In genomic region chr5:45385321-45386058, GRCh38 we compare ENCODE assay signal across 1 cellular context.
A peak's percentile ranks its signal among the peaks of the same experiment; 100 is the strongest.
TF ChIP-seq lines count a peak whose summit lies in the region.

No MANE protein-coding gene starts in this region.

TF ChIP-seq in SK-N-SH, 30 proteins besides CTCF, POLR2A, EP300 and RAD21 (continued from another document):
- TF ChIP-seq REST (IDR thresholded peaks at IDR 0.05; ENCODE audit: low read depth, low read length) (no peak), FOXJ3 (CRISPR knock-in tag; IDR thresholded peaks at IDR 0.05) (no peak), JUND (IDR thresholded peaks at IDR 0.05) (peak; percentile 47; the same call in 1 of the 2 replicates), ELF1 (IDR thresholded peaks at IDR 0.05) (no peak), SMC3 (IDR thresholded peaks at IDR 0.05; ENCODE audit: low read depth, low read length) (no peak), GATA2 (CRISPR knock-in tag; IDR thresholded peaks at IDR 0.05) (no peak), USF2 (IDR thresholded peaks at IDR 0.05; ENCODE audit: borderline replicate concordance, low read depth, low read length) (no peak), NFIC (IDR thresholded peaks at IDR 0.05; ENCODE audit: borderline replicate concordance) (peak; percentile 64), SIN3A (IDR thresholded peaks at IDR 0.05; ENCODE audit: borderline replicate concordance, low read depth, low read length) (no peak), RFX5 (IDR thresholded peaks at IDR 0.05; ENCODE audit: low read length) (no peak), IRF3 (IDR thresholded peaks at IDR 0.05; ENCODE audit: low read depth, low read length) (no peak), TCF12 (IDR thresholded peaks at IDR 0.05) (peak; percentile 61), RXRA (IDR thresholded peaks at IDR 0.05; ENCODE audit: borderline replicate concordance, low read depth) (no peak), MXI1 (IDR thresholded peaks at IDR 0.05; ENCODE audit: low read depth, low read length) (no peak), USF1 (IDR thresholded peaks at IDR 0.05; ENCODE audit: borderline replicate concordance, low read depth) (no peak), FOSL2 (IDR thresholded peaks at IDR 0.05; ENCODE audit: borderline replicate concordance, low read depth) (peak; percentile 69; the same call in 1 of the 2 replicates), EZH2phosphoT487 (IDR thresholded peaks at IDR 0.05; ENCODE audit: borderline replicate concordance, low read depth) (no peak), RCOR1 (IDR thresholded peaks at IDR 0.05; ENCODE audit: low read length) (no peak), NRF1 (IDR thresholded peaks at IDR 0.05; ENCODE audit: low read depth, low read length) (no peak)
- TF ChIP-seq, protein P1, sequence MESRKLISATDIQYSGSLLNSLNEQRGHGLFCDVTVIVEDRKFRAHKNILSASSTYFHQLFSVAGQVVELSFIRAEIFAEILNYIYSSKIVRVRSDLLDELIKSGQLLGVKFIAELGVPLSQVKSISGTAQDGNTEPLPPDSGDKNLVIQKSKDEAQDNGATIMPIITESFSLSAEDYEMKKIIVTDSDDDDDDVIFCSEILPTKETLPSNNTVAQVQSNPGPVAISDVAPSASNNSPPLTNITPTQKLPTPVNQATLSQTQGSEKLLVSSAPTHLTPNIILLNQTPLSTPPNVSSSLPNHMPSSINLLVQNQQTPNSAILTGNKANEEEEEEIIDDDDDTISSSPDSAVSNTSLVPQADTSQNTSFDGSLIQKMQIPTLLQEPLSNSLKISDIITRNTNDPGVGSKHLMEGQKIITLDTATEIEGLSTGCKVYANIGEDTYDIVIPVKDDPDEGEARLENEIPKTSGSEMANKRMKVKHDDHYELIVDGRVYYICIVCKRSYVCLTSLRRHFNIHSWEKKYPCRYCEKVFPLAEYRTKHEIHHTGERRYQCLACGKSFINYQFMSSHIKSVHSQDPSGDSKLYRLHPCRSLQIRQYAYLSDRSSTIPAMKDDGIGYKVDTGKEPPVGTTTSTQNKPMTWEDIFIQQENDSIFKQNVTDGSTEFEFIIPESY (IDR thresholded peaks at IDR 0.05; ENCODE audit: borderline replicate concordance, low read depth): no peak
TF ChIP-seq in SK-N-SH: peak in this region for 8.
